ENCODE assay signal across 17 cellular contexts in genomic region chr12:104708891-104709290, GRCh38.
"Had no signal": no experiment of that assay in that cellular context is flagged by ENCODE, and none has a peak within 500 bp of the region (broad histone marks: within the 10 kb centered on the region; RNA-seq: fewer than 3 reads in every experiment).

No MANE protein-coding gene starts in this region.

- H3K27me3 Mint-ChIP-seq: activated B cell treated with CpG ODN at 0.5 μM for 24 hours; stimulated activated memory B cell treated with anti-CD40 and anti-IgM and Interleukin-4, amounts not matched to agents 10 μg/mL and 1 μg/mL and 100 μg/mL, for 72 hours had no signal

- H3K4me3 ChIP-seq: gastrocnemius medialis, lower lobe of right lung, tibial nerve, vagina had no signal

- H3K27me3 ChIP-seq: gastrocnemius medialis, tibial nerve, vagina had no signal

- H3K27ac Mint-ChIP-seq: activated B cell treated with CpG ODN at 0.5 μM for 24 hours; progenitor cell of endocrine pancreas; stimulated activated memory B cell treated with anti-CD40 and anti-IgM and Interleukin-4, amounts not matched to agents 10 μg/mL and 1 μg/mL and 100 μg/mL, for 72 hours had no signal

- H3K4me3 Mint-ChIP-seq: activated B cell treated with CpG ODN at 0.5 μM for 24 hours; activated T-cell treated with anti-CD3 and anti-CD28 coated beads, Interleukin-2, amount 50 U/mL, for 4 hours; stimulated activated memory B cell treated with anti-CD40 and anti-IgM and Interleukin-4, amounts not matched to agents 10 μg/mL and 1 μg/mL and 100 μg/mL, for 72 hours had no signal

- H3K27ac ChIP-seq: epithelial cell of prostate, gastrocnemius medialis, lower lobe of right lung, tibial nerve, vagina had no signal

- H3K36me3 ChIP-seq: gastrocnemius medialis, lower lobe of right lung, tibial nerve, vagina had no signal

- H3K9me3 Mint-ChIP-seq: activated B cell treated with CpG ODN at 0.5 μM for 24 hours; activated T-cell treated with anti-CD3 and anti-CD28 coated beads, Interleukin-2, amount 50 U/mL, for 4 hours; stimulated activated memory B cell treated with anti-CD40 and anti-IgM and Interleukin-4, amounts not matched to agents 10 μg/mL and 1 μg/mL and 100 μg/mL, for 72 hours had no signal

- H3K4me1 ChIP-seq: gastrocnemius medialis had no signal

- H3K9me3 ChIP-seq: gastrocnemius medialis, lower lobe of right lung, tibial nerve, vagina had no signal

- ATAC-seq: gastrocnemius medialis; lower lobe of right lung; right cardiac atrium; stimulated activated memory B cell treated with anti-CD40 and anti-IgM and Interleukin-4, amounts not matched to agents 10 μg/mL and 1 μg/mL and 100 μg/mL, for 72 hours had no signal

- DNase-seq: activated B cell treated with CpG ODN at 0.5 μM for 24 hours; activated CD4-positive, alpha-beta T cell treated with anti-CD3 and anti-CD28 coated beads, Interleukin-2, amount 50 U/mL, for 1 hour; activated naive CD4-positive, alpha-beta T cell; activated T-cell treated with anti-CD3 and anti-CD28 coated beads, Interleukin-2, amount 50 U/mL, for 4 hours; effector memory CD4-positive, alpha-beta T cell; gastrocnemius medialis; lower lobe of right lung; midbrain; nucleus accumbens; right cardiac atrium; small intestine; T-helper 1 cell had no signal
